16 cellular contexts compared by ENCODE assay signal in genomic region chr2:43942881-43943280, GRCh38. TPM values are rescaled to one million over a fixed set of nuclear protein-coding genes. Genes with fewer than 3 reads are reported as not detected.
DNase-seq lines count a peak whose midpoint lies in the region; ATAC-seq, FAIRE-seq and TF ChIP-seq lines count a peak whose summit lies in the region.
"Had no signal": no experiment of that assay in that cellular context is flagged by ENCODE, and none has a peak within 500 bp of the region (broad histone marks: within the 10 kb centered on the region; RNA-seq: fewer than 3 reads in every experiment).

No MANE protein-coding gene starts in this region.

- in situ Hi-C loops in mammary epithelial cell (cut with MboI; ENCODE audit: low sequenced_read_pairs in 2 of 2) = no loop called here

- no peaks in the 10 kb centered on the region for H4K20me1 ChIP-seq in mammary epithelial cell (ENCODE audit: insufficient read depth, low read length)

- no peaks in the 10 kb centered on the region for H3K9me3 Mint-ChIP-seq in MCF 10A (ENCODE audit: unreplicated experiment)
- H3K9me3 Mint-ChIP-seq: CD4-positive, CD25-positive, alpha-beta regulatory T cell had no signal

- no peak for ATAC-seq in GM18861 (IDR thresholded peaks at IDR 0.05; ENCODE audit: unreplicated experiment)
- ATAC-seq: Right ventricle myocardium inferior had no signal

- BruUV-seq in MCF 10A (replicated peaks; lab: Mats Ljungman, UMichigan) (no TSS peak), mammary epithelial cell (replicated peaks; lab: Mats Ljungman, UMichigan) (no TSS peak)

- H3K36me3 Mint-ChIP-seq in MCF 10A (ENCODE audit: insufficient read depth, unreplicated experiment) = peaks cover 83% of the 10 kb centered on the region

- no peak overlapping the region for H3K27ac ChIP-seq in mammary epithelial cell (ENCODE audit: insufficient read depth, low read depth, low read length)
- peak overlapping the region; percentile 71 for H3K27ac ChIP-seq in HUES48 (ENCODE audit: low read depth, low read length)

- no peak overlapping the region for H3K9ac ChIP-seq in mammary epithelial cell (ENCODE audit: insufficient read depth, low read length)
- H3K9ac ChIP-seq in HUES48 (ENCODE audit: low read depth, low read length) = no peak overlapping the region

- peaks cover 53% of the 10 kb centered on the region for H3K36me3 ChIP-seq in mammary epithelial cell (ENCODE audit: insufficient read depth, low read length)
- peaks cover 92% of the 10 kb centered on the region for H3K36me3 ChIP-seq in HUES48 (ENCODE audit: control insufficient read depth, insufficient read depth, low read length)

- H3K27ac Mint-ChIP-seq in MCF 10A (ENCODE audit: low read depth, unreplicated experiment) = peak overlapping the region; percentile 27
- H3K27ac Mint-ChIP-seq: CD4-positive, CD25-positive, alpha-beta regulatory T cell had no signal

- peak; percentile 77 for FAIRE-seq in TTC549 (lab: Jason Lieb, UNC)
- FAIRE-seq: RCC 7860 had no signal

- intact Hi-C loops in MCF 10A (cut with micrococcal nuclease) = no loop called here
- intact Hi-C loops in mammary epithelial cell (cut with micrococcal nuclease) = loop anchor here (5.0 kb wide), 1 partner anchor 34 kb away; no protein-coding TSS in a partner anchor

- CTCF ChIA-PET in MCF 10A (lab: Yijun Ruan, JAX) = no interaction called here
- CTCF ChIA-PET in mammary epithelial cell (lab: Charles Lee; ENCODE audit: low non-redundant PET) = no interaction called here

- dilution Hi-C loops in mammary epithelial cell (cut with HindIII; ENCODE audit: low sequenced_read_pairs) = no loop called here

- H3K4me2 ChIP-seq in mammary epithelial cell (ENCODE audit: insufficient read depth, low read depth, low read length) = no peak overlapping the region

- TF ChIP-seq CTCF in MCF 10A (IDR thresholded peaks at IDR 0.05; ENCODE audit: unreplicated experiment) (no peak), mammary epithelial cell (conservative IDR thresholded peaks at IDR 0.05 in 1 of 2, IDR thresholded peaks at IDR 0.05 in 1 of 2; ENCODE audit: extremely low read depth in 1 of 2, insufficient read depth in 1 of 2, low read depth in 1 of 2, low read length in 2 of 2) (no peak)

- H3K4me3 ChIP-seq in mammary epithelial cell (replicated peaks in 1 of 3; ENCODE audit: insufficient read depth in 1 of 3, low read depth in 2 of 3, low read length in 3 of 3) (no peak overlapping the region), HUES48 (ENCODE audit: low read depth, low read length) (no peak overlapping the region)

- no peaks in the 10 kb centered on the region for H3K4me1 Mint-ChIP-seq in MCF 10A (ENCODE audit: insufficient read depth, unreplicated experiment)

- no peaks in the 10 kb centered on the region for H3K27me3 ChIP-seq in mammary epithelial cell (ENCODE audit: insufficient read depth, low read length)
- H3K27me3 ChIP-seq in HUES48 (ENCODE audit: control insufficient read depth, insufficient read depth, low read length) = no peaks in the 10 kb centered on the region

- no peak overlapping the region for H2AFZ ChIP-seq in mammary epithelial cell (ENCODE audit: low read depth, low read length)

- H3K79me2 ChIP-seq in mammary epithelial cell (ENCODE audit: insufficient read depth, low read length) = peaks cover 29% of the 10 kb centered on the region

- H3K9me3 ChIP-seq in mammary epithelial cell (replicated peaks; ENCODE audit: insufficient read depth, low read length) (no peaks in the 10 kb centered on the region), HUES48 (ENCODE audit: control insufficient read depth, insufficient read depth, low read length) (no peaks in the 10 kb centered on the region)

- no peak overlapping the region for H3K4me3 Mint-ChIP-seq in MCF 10A (ENCODE audit: unreplicated experiment)
- H3K4me3 Mint-ChIP-seq: CD4-positive, CD25-positive, alpha-beta regulatory T cell had no signal

- no peaks in the 10 kb centered on the region for H3K27me3 Mint-ChIP-seq in MCF 10A (ENCODE audit: insufficient read depth, unreplicated experiment)
- H3K27me3 Mint-ChIP-seq: CD4-positive, CD25-positive, alpha-beta regulatory T cell had no signal

- DNase-seq in MCF 10A (ENCODE audit: unreplicated experiment) = no peak
- DNase-seq in mammary epithelial cell = no peak
- DNase-seq in superior temporal gyrus (ENCODE audit: extremely low spot score) = peak; percentile 37
- DNase-seq in NCI-H2227 (lab: John Stamatoyannopoulos, UW; ENCODE audit: unreplicated experiment) = no peak
- DNase-seq: CD4-positive, CD25-positive, alpha-beta regulatory T cell; EL; NCI-H1694; NCI-H2081; NCI-H2171; NCI-H524 treated with DMSO at 0.1 percent for 48 hours; NCI-H82 had no signal

- POLR2A ChIA-PET in MCF 10A (lab: Yijun Ruan, JAX) = no interaction called here

- 100% methylated on average over 1 of the region's 1 CpG for WGBS in mammary epithelial cell (ENCODE audit: low coverage, missing lambda C conversion rate)

- H3K4me1 ChIP-seq in mammary epithelial cell (ENCODE audit: insufficient read depth, low read length) (no peaks in the 10 kb centered on the region), HUES48 (ENCODE audit: control insufficient read depth, insufficient read depth, low read length) (peaks cover 40% of the 10 kb centered on the region)

RNA-seq across cellular contexts. Expression of gene LRPPRC, which starts 52.9 kb away (rescaled TPM):
- total RNA-seq in MCF 10A (2022) (139 and 160 TPM in 2 replicates), mammary epithelial cell (100 to 1,000 TPM in 1 of 2 donors, 10 to 100 TPM in 1; 71.3 to 105 TPM)
- polyA plus RNA-seq in mammary epithelial cell = 34.0 TPM
- 168 TPM for polyA minus RNA-seq in mammary epithelial cell
